ENCODE assay signal across 2 cellular contexts in genomic region chr7:95441042-95441823, GRCh38.
A peak's percentile ranks its signal among the peaks of the same experiment; 100 is the strongest.
TF ChIP-seq lines count a peak whose summit lies in the region.

No MANE protein-coding gene starts in this region.

TF ChIP-seq in HEK293, 187 proteins besides CTCF, POLR2A, EP300 and RAD21 (continued from another document):
- peak; percentile 28; the same call in 1 of the 2 replicates for TF ChIP-seq ZBTB20 (tag by site-specific recombination; IDR thresholded peaks at IDR 0.05)

TF ChIP-seq in liver, 16 proteins besides CTCF, POLR2A, EP300 and RAD21 (continued from another document):
- TF ChIP-seq, protein P1, sequence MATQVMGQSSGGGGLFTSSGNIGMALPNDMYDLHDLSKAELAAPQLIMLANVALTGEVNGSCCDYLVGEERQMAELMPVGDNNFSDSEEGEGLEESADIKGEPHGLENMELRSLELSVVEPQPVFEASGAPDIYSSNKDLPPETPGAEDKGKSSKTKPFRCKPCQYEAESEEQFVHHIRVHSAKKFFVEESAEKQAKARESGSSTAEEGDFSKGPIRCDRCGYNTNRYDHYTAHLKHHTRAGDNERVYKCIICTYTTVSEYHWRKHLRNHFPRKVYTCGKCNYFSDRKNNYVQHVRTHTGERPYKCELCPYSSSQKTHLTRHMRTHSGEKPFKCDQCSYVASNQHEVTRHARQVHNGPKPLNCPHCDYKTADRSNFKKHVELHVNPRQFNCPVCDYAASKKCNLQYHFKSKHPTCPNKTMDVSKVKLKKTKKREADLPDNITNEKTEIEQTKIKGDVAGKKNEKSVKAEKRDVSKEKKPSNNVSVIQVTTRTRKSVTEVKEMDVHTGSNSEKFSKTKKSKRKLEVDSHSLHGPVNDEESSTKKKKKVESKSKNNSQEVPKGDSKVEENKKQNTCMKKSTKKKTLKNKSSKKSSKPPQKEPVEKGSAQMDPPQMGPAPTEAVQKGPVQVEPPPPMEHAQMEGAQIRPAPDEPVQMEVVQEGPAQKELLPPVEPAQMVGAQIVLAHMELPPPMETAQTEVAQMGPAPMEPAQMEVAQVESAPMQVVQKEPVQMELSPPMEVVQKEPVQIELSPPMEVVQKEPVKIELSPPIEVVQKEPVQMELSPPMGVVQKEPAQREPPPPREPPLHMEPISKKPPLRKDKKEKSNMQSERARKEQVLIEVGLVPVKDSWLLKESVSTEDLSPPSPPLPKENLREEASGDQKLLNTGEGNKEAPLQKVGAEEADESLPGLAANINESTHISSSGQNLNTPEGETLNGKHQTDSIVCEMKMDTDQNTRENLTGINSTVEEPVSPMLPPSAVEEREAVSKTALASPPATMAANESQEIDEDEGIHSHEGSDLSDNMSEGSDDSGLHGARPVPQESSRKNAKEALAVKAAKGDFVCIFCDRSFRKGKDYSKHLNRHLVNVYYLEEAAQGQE (IDR thresholded peaks at IDR 0.05) = no peak
- TF ChIP-seq NR2F2 (IDR thresholded peaks at IDR 0.05) = no peak
